8 cellular contexts compared by ENCODE assay signal in the genomic region with DNA sequence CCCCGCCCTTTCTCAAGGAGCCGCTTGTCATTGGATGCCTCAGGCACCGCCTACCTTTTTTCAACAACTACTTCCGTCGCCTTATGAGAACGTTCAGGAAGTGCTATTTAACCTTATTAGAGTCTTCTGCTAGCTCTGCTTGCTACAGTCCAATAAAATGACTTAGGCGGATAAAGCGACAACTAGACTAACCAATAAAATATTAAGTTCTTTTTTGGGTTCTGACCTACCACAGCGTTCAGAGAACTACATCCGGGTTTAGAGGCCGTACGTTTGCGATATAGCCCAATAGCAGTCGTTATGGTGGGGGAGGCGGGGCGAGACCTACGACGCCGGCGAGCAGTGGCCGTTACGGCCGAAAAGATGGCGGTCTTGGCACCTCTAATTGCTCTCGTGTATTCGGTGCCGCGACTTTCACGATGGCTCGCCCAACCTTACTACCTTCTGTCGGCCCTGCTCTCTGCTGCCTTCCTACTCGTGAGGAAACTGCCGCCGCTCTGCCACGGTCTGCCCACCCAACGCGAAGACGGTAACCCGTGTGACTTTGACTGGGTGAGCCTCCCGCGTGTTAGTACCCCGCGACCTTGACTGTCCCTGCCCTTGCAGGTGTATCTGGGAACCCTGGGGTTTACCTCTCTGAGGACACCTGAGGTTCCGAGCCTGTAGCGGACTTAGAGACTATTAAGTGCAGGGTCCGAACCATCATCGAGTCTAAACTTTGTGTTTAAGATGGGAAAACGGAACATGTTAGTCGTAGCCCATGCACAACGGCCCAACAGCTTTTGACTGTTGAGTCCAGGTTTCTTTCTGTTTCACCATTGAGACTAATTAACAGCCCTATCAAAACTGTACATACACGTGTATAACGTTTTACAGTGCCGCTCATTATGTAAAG. TPM values are rescaled to one million over a fixed set of nuclear protein-coding genes. Genes with fewer than 3 reads are reported as not detected.
DNase-seq lines count a peak whose midpoint lies in the region; ATAC-seq and TF ChIP-seq lines count a peak whose summit lies in the region.

A gene with protein sequence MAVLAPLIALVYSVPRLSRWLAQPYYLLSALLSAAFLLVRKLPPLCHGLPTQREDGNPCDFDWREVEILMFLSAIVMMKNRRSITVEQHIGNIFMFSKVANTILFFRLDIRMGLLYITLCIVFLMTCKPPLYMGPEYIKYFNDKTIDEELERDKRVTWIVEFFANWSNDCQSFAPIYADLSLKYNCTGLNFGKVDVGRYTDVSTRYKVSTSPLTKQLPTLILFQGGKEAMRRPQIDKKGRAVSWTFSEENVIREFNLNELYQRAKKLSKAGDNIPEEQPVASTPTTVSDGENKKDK (plus strand): TSS at position 338 of the 895 bp plus-strand sequence. CDS start 26 bp downstream, at position 364.

- H3K4me2 ChIP-seq in KMS-11: peak within 1 kb of the TSS; percentile 91

- H3K4me3 ChIP-seq in KMS-11 (IDR thresholded peaks at IDR 0.05; ENCODE audit: insufficient read depth, low read depth, low read length) (no peak within 1 kb of the TSS), Peyer's patch (peak within 1 kb of the TSS; percentile 84 to 94 (median 90)), muscle layer of colon (ENCODE audit: low read depth in 1 of 2, low read length in 2 of 2) (peak within 1 kb of the TSS; percentile 95 to 99)

- TF ChIP-seq POLR2A in Peyer's patch (IDR thresholded peaks at IDR 0.05): peak; percentile 37 to 53

- DNase-seq in DMS53 treated with DMSO at 0.1 percent for 48 hours (lab: John Stamatoyannopoulos, UW; ENCODE audit: unreplicated experiment) (peak; percentile 83), Peyer's patch (peak; percentile 91 to 97 (median 93))
- DNase-seq in activated T-cell treated with anti-CD3 and anti-CD28 coated beads, Interleukin-2, amount 50 U/mL, for 48 hours: peak; percentile 90 to 92
- DNase-seq in stimulated activated CD8-positive, alpha-beta memory T cell treated with anti-CD3 and anti-CD28 coated beads, Interleukin-7, amount 100 ng/mL, for 24 hours (ENCODE audit: low read depth): peak; percentile 83

- peak within 1 kb of the TSS; percentile 39; the same call in 1 of the 2 replicates for H2AFZ ChIP-seq in KMS-11 (ENCODE audit: low read depth)

- H3K9me3 ChIP-seq in Peyer's patch (no peaks in the 10 kb centered on the region), muscle layer of colon (ENCODE audit: low read length) (no peaks in the 10 kb centered on the region)

- no peaks in the 10 kb centered on the region; the same call in 1 of the 2 replicates for H4K20me1 ChIP-seq in KMS-11 (ENCODE audit: insufficient read depth)

- TF ChIP-seq CTCF in KMS-11 (conservative IDR thresholded peaks at IDR 0.05; ENCODE audit: low read depth, low read length): no peak
- TF ChIP-seq CTCF in Peyer's patch (IDR thresholded peaks at IDR 0.05): no peak

- peak within 1 kb of the TSS; percentile 88 for H3K9ac ChIP-seq in KMS-11
- peak within 1 kb of the TSS; percentile 91 for H3K9ac ChIP-seq in muscle layer of colon (ENCODE audit: low read length)

- peaks cover 54% of the 10 kb centered on the region for H3K79me2 ChIP-seq in KMS-11 (ENCODE audit: insufficient read depth, low read depth)

- ATAC-seq in GM21737 (IDR thresholded peaks at IDR 0.05; ENCODE audit: unreplicated experiment): peak; percentile 95
- peak; percentile 94 for ATAC-seq in esophagus mucosa

- peak within 1 kb of the TSS; percentile 78 for H3K27ac ChIP-seq in KMS-11
- peak within 1 kb of the TSS; percentile 80 to 95 (median 90) for H3K27ac ChIP-seq in Peyer's patch
- H3K27ac ChIP-seq in muscle layer of colon (ENCODE audit: low read depth, low read length): peak within 1 kb of the TSS; percentile 88

- H3K36me3 ChIP-seq in KMS-11 (ENCODE audit: insufficient read depth) (no peaks in the 10 kb centered on the region), Peyer's patch (no peaks in the 10 kb centered on the region), muscle layer of colon (ENCODE audit: insufficient read depth, low read length) (no peaks in the 10 kb centered on the region)

- H3K27me3 ChIP-seq in KMS-11 (ENCODE audit: insufficient read depth, low read depth) (no peaks in the 10 kb centered on the region), Peyer's patch (no peaks in the 10 kb centered on the region), muscle layer of colon (ENCODE audit: control insufficient read depth in 1 of 2, insufficient read depth in 2 of 2, low read length in 2 of 2) (no peaks in the 10 kb centered on the region)

- peaks cover 27% of the 10 kb centered on the region for H3K4me1 ChIP-seq in KMS-11 (ENCODE audit: low read depth, poor library complexity, severe bottlenecking)
- peaks cover 3 to 32% (median 15%) of the 10 kb centered on the region in 4 donors for H3K4me1 ChIP-seq in Peyer's patch
- peaks cover 33% of the 10 kb centered on the region for H3K4me1 ChIP-seq in muscle layer of colon (ENCODE audit: insufficient read depth, low read length)

RNA-seq across cellular contexts. Expression of the gene that starts here (rescaled TPM):
- total RNA-seq in Peyer's patch (10 to 100 TPM; 18.2 to 86.0 (median 74.9) TPM), esophagus mucosa (60.2 TPM)
